ENCODE assay signal across 7 cellular contexts in genomic region chr5:176542596-176543427, GRCh38. TPM values are rescaled to one million over a fixed set of nuclear protein-coding genes. Genes with fewer than 3 reads are reported as not detected.
A peak's percentile ranks its signal among the peaks of the same experiment; 100 is the strongest.
DNase-seq lines count a peak whose midpoint lies in the region; ATAC-seq and TF ChIP-seq lines count a peak whose summit lies in the region.

No MANE protein-coding gene starts in this region.

- no peaks in the 10 kb centered on the region for H3K9me3 ChIP-seq in neutrophil

- TF ChIP-seq CTCF in fibroblast of pulmonary artery (IDR thresholded peaks at IDR 0.05; ENCODE audit: low read length, missing control alignments) (no peak), neutrophil (IDR thresholded peaks at IDR 0.05) (no peak)

- DNase-seq in G401 (ENCODE audit: low spot score) (peak; percentile 31), fibroblast of pulmonary artery (ENCODE audit: low read depth) (no peak), DMS153 (lab: John Stamatoyannopoulos, UW) (no peak)
- DNase-seq in activated CD4-positive, alpha-beta T cell treated with anti-CD3 and anti-CD28 coated beads, Interleukin-2, amount 50 U/mL, for 1 hour, result peak; percentile 20

- H3K4me3 ChIP-seq in fibroblast of pulmonary artery (replicated peaks; ENCODE audit: low read depth, low read length) (peak overlapping the region; percentile 64), neutrophil (ENCODE audit: low read depth in 1 of 2, low read length in 1 of 2) (peak overlapping the region; percentile 77 to 92)

- H3K36me3 ChIP-seq in neutrophil, result no peaks in the 10 kb centered on the region

- H3K4me1 ChIP-seq in neutrophil (ENCODE audit: control insufficient read depth in 1 of 2, insufficient read depth in 1 of 2, low read depth in 1 of 2, low read length in 1 of 2), result peaks cover 78 to 91% of the 10 kb centered on the region in 2 experiments

- in situ Hi-C loops in G401 (cut with HindIII; ENCODE audit: low sequenced_read_pairs), result no loop called here

- no peaks in the 10 kb centered on the region for H3K27me3 ChIP-seq in neutrophil

- ATAC-seq in GM19463 (IDR thresholded peaks at IDR 0.05; ENCODE audit: unreplicated experiment) (peak; percentile 52), HG03469 (IDR thresholded peaks at IDR 0.05; ENCODE audit: unreplicated experiment) (peak; percentile 24)

- peak overlapping the region; percentile 100 for H3K27ac ChIP-seq in neutrophil

RNA-seq across cellular contexts. Expression of gene RNF44, which starts 5.6 kb away (rescaled TPM):
- total RNA-seq in G401 (2014; rRNA removed; shearing (Covaris generic)), result 4.0 and 6.7 TPM in 2 replicates

RNA-seq across cellular contexts. Expression of gene CDHR2, which starts 6.3 kb away (rescaled TPM):
- not detected in 2 replicates for total RNA-seq in G401 (2014; rRNA removed; shearing (Covaris generic))

Comparison
In these comparisons a context has a peak if more than half of its experiments do, and no peak if none do; other contexts are left out.
1. DNase-seq: peak in G401 (single experiment) and activated CD4-positive, alpha-beta T cell treated with anti-CD3 and anti-CD28 coated beads, Interleukin-2, amount 50 U/mL, for 1 hour (single experiment); none in fibroblast of pulmonary artery (single experiment) and DMS153 (single experiment).